ENCODE assay signal across 8 cellular contexts in the genomic region with DNA sequence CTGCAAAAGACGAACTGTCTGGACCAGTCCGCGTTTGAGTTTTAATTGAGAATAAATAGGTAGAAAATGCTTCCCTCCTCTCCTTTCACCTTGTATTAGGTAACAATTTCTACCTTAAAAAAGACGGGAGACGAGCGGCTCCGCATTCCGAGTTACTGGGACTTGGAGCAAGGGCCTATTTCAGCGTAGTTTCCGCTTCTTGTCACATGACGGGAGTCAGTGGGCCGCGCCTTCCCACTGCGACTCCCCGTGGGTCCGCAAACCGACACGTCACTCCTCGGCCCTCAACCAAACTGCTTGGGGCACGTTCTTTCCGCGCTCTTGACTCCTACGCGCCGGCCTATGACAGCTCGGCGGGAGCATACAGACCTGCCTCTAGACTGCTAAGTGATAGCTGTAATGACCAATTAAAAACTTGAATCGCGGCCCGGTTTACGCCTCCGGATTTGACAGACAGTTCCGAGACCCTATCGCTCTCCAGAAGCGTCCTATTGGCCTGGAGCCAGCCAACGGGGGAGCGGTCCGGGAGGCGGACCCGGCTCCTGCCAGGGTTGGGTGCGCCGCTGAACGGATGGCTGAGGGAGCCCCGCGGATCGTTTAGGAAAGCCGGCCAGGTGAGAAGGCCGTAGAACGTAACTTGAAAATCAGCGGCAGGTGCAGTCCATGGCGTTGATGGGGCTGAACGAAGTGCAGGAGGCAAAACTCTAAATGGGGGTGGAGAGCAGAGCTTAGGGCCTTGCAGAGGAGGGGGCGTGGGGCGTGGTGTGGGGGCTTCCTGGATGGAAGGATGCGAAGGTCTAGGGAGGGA. TPM values are rescaled to one million over a fixed set of nuclear protein-coding genes. Genes with fewer than 3 reads are reported as not detected.
A peak's percentile ranks its signal among the peaks of the same experiment; 100 is the strongest.
DNase-seq lines count a peak whose midpoint lies in the region; ATAC-seq, FAIRE-seq and TF ChIP-seq lines count a peak whose summit lies in the region.

A gene (plus strand): TSS at position 548 of the 808 bp plus-strand sequence. CDS start 3,064 bp downstream, outside the sequence.

- H3K27me3 ChIP-seq in cardiac muscle cell (no peaks in the 10 kb centered on the region), parathyroid adenoma (ENCODE audit: control insufficient read depth, insufficient read depth, low read length) (no peaks in the 10 kb centered on the region), tibial nerve (no peaks in the 10 kb centered on the region)

- TF ChIP-seq EP300 in tibial nerve (IDR thresholded peaks at IDR 0.05) = peak; percentile 91 to 99

- peak; percentile 84 for DNase-seq in GM12891 (ENCODE audit: insufficient read length, low spot score)
- peak; percentile 98 for DNase-seq in NCI-H1436 treated with DMSO at 0.1 percent for 48 hours (lab: John Stamatoyannopoulos, UW)
- DNase-seq in T-cell = peak; percentile 95 to 99 (median 98)
- DNase-seq in cardiac muscle cell (ENCODE audit: low read depth in 1 of 2, low spot score in 1 of 2) = peak; percentile 100
- DNase-seq in tibial nerve (ENCODE audit: low spot score in 2 of 2) = peak; percentile 98 to 99

- H3K36me3 ChIP-seq in cardiac muscle cell = peaks cover 6% of the 10 kb centered on the region
- H3K36me3 ChIP-seq in parathyroid adenoma (ENCODE audit: control insufficient read depth, insufficient read depth, low read length) = no peaks in the 10 kb centered on the region
- peaks cover 0 to 18% (median 0%) of the 10 kb centered on the region in 3 donors for H3K36me3 ChIP-seq in tibial nerve

- H3K27ac ChIP-seq in adipose tissue (ENCODE audit: low read depth, low read length) (peak within 1 kb of the TSS; percentile 87), cardiac muscle cell (peak within 1 kb of the TSS; percentile 96), parathyroid adenoma (peak within 1 kb of the TSS; percentile 95), tibial nerve (peak within 1 kb of the TSS; percentile 88 to 99 (median 94))

- no peaks in the 10 kb centered on the region for H3K9me3 Mint-ChIP-seq in T-cell

- H3K9ac ChIP-seq in parathyroid adenoma = peak within 1 kb of the TSS; percentile 16

- H3K4me2 ChIP-seq in parathyroid adenoma (ENCODE audit: low read length) = peak within 1 kb of the TSS; percentile 90

- peak within 1 kb of the TSS; percentile 82 for H2AFZ ChIP-seq in parathyroid adenoma

- TF ChIP-seq CTCF in cardiac muscle cell (IDR thresholded peaks at IDR 0.05; ENCODE audit: low read depth, low read length) (no peak), parathyroid adenoma (IDR thresholded peaks at IDR 0.05) (no peak), tibial nerve (IDR thresholded peaks at IDR 0.05) (peak in 1 of 5 experiments; percentile 46)

- ATAC-seq in HG02840 (IDR thresholded peaks at IDR 0.05; ENCODE audit: low FRiP score, unreplicated experiment) (peak; percentile 99), T-cell (replicated peaks in 1 of 4) (peak; percentile 93 to 97 (median 95))

- H3K79me2 ChIP-seq in parathyroid adenoma = peaks cover 9% of the 10 kb centered on the region

- peak within 1 kb of the TSS; percentile 77 for H3K4me3 ChIP-seq in cardiac muscle cell
- H3K4me3 ChIP-seq in parathyroid adenoma (ENCODE audit: low read depth, low read length) = peak within 1 kb of the TSS; percentile 80
- peak within 1 kb of the TSS; percentile 67 to 100 (median 84) for H3K4me3 ChIP-seq in tibial nerve

- H3K4me1 Mint-ChIP-seq in T-cell = peaks cover 48 to 60% (median 59%) of the 10 kb centered on the region in 3 donors

- peaks cover 14% of the 10 kb centered on the region for H3K36me3 Mint-ChIP-seq in T-cell

- TF ChIP-seq POLR2A in GM12891 (IDR thresholded peaks at IDR 0.05; ENCODE audit: low read depth, low read length) = peak; percentile 44
- TF ChIP-seq POLR2A in tibial nerve (IDR thresholded peaks at IDR 0.05) = peak; percentile 93 to 94

- POLR2A ChIA-PET in T-cell (lab: Charles Lee) = interaction anchor here (0.5 to 2.4 kb wide), 7 partner anchors 10 to 678 kb away, joined by 3 to 14 read pairs (median 3); a partner anchor contains a TSS

- FAIRE-seq in GM12891 (lab: Jason Lieb, UNC) = peak; percentile 99

- peaks cover 11% of the 10 kb centered on the region for H3K4me1 ChIP-seq in cardiac muscle cell (ENCODE audit: low read depth)
- H3K4me1 ChIP-seq in parathyroid adenoma = peaks cover 10% of the 10 kb centered on the region
- H3K4me1 ChIP-seq in tibial nerve = peaks cover 0 to 45% (median 13%) of the 10 kb centered on the region in 4 donors

- H3K9me3 ChIP-seq in cardiac muscle cell (ENCODE audit: low read depth) (no peaks in the 10 kb centered on the region), parathyroid adenoma (ENCODE audit: control insufficient read depth, low read length) (no peaks in the 10 kb centered on the region), tibial nerve (no peaks in the 10 kb centered on the region)

- H3K27me3 Mint-ChIP-seq in T-cell = no peaks in the 10 kb centered on the region

- peak within 1 kb of the TSS; percentile 98 to 99 for H3K27ac Mint-ChIP-seq in T-cell

- 0% methylated on average over 55 of the region's 55 CpGs for WGBS in adipose tissue, 3 donors
- WGBS in tibial nerve, 2 donors = 0% methylated on average over 50 of the region's 55 CpGs

- CTCF ChIA-PET in T-cell (lab: Charles Lee) = interaction anchor here in 1 of 2 donors (0.7 to 2.4 kb wide), 4 partner anchors 23 to 716 kb away, joined by 3 to 33 read pairs (median 8); a partner anchor contains a TSS

- peak within 1 kb of the TSS; percentile 90 to 95 (median 91) for H3K4me3 Mint-ChIP-seq in T-cell

TF ChIP-seq in GM12891, 5 proteins besides CTCF, POLR2A, EP300 and RAD21:
- TF ChIP-seq SPI1 (IDR thresholded peaks at IDR 0.05; ENCODE audit: low read depth, low read length) (no peak), POU2F2 (IDR thresholded peaks at IDR 0.05; ENCODE audit: low read depth, low read length) (0 out of 2 replicates have a peak, but pooled peaks have one; percentile 5), POLR2AphosphoS5 (IDR thresholded peaks at IDR 0.05; ENCODE audit: low read depth, low read length) (peak; percentile 74), TAF1 (IDR thresholded peaks at IDR 0.05; ENCODE audit: low read depth, low read length) (peak; percentile 66; the same call in 1 of the 2 replicates), PAX5 (IDR thresholded peaks at IDR 0.05; ENCODE audit: insufficient read depth, low read length, severe bottlenecking) (peak; percentile 2)

RNA-seq across cellular contexts. Expression of the gene that starts here (rescaled TPM):
- polyA plus RNA-seq in GM12891 (2012; ENCODE audit: low read depth, missing spikeins) = 55.0 TPM
- 100 to 1,000 TPM in 1 of 5 donors, 10 to 100 TPM in 4; 51.0 to 103 (median 88.5) TPM for total RNA-seq in T-cell
- polyA plus RNA-seq in adipose tissue = 10 to 100 TPM; 27.4 to 78.2 (median 53.0) TPM
- total RNA-seq in cardiac muscle cell = 65.5 and 78.5 TPM in 2 replicates
- 117 and 130 TPM in 2 replicates for polyA plus RNA-seq in cardiac muscle cell
- total RNA-seq in tibial nerve = 100 to 1,000 TPM in 1 of 4 donors, 10 to 100 TPM in 3; 54.8 to 172 (median 73.3) TPM

Comparison
In these comparisons a context has a peak if more than half of its experiments do, and no peak if none do; other contexts are left out.
1. Peak in every context shown above with its lines: DNase-seq, ATAC-seq, H3K4me3 ChIP-seq and H3K27ac ChIP-seq.